In the genomic region with DNA sequence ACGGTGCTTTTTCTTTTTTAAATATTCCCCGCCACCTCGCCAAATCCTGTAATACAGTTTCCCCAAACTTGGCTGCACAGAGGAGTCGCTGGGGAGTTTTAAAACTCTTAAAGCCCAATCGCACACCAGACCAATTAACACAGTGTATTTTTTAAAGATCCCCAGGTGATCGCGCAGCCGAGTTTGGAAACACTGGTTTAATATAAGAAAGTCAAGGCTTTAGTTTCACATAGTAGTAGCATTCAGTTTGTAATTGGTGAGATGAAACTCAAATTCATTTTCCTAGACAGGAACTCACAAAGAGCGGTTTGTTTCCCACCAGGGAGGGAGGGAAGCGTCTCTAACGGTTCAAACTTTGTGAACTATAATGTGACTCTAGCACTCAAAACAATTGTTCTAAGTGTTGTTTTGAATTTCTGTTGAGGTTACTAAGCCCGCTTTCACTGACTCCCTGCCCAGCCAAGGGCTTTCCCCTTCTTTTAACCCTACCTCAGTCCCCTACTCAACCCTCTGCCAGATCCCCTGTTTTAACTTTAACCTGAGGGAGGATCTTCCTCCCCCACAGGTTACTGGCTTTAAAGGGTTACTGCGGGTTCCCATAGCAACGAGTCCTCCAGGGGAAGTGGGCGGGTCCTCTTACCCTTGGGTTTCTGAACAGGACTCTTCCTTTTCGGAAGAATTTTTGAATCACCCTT, we compare ENCODE assay signal across 8 cellular contexts. TPM values are rescaled to one million over a fixed set of nuclear protein-coding genes. Genes with fewer than 3 reads are reported as not detected.
DNase-seq lines count a peak whose midpoint lies in the region; ATAC-seq and TF ChIP-seq lines count a peak whose summit lies in the region.

No MANE protein-coding gene starts in this region.

- peaks cover 19% of the 10 kb centered on the region for H3K4me1 Mint-ChIP-seq in activated naive CD8-positive, alpha-beta T cell (ENCODE audit: low read depth)

- DNase-seq in AG08396 (ENCODE audit: low spot score) (peak; percentile 65), HT1080 (ENCODE audit: low read depth) (peak; percentile 73), NOMO-1 treated with dmso at 0.1 percent for 144 hours (lab: John Stamatoyannopoulos, UW; ENCODE audit: unreplicated experiment) (peak; percentile 20), Right ventricle myocardium superior (peak; percentile 57), omental fat pad (ENCODE audit: low spot score) (peak; percentile 29)

- H3K27me3 Mint-ChIP-seq in activated naive CD8-positive, alpha-beta T cell = peaks cover 14% of the 10 kb centered on the region

- H3K9me3 Mint-ChIP-seq in activated naive CD8-positive, alpha-beta T cell (ENCODE audit: low read depth) = no peaks in the 10 kb centered on the region

- no peak overlapping the region for H3K27ac Mint-ChIP-seq in activated naive CD8-positive, alpha-beta T cell

- peak; percentile 68 for ATAC-seq in GM18909 (IDR thresholded peaks at IDR 0.05; ENCODE audit: poor library complexity, unreplicated experiment)
- peak; percentile 38 for ATAC-seq in Right ventricle myocardium superior (ENCODE audit: poor library complexity)
- peak; percentile 24 for ATAC-seq in omental fat pad (ENCODE audit: low FRiP score)
- no peak for ATAC-seq in HG03520 (IDR thresholded peaks at IDR 0.05; ENCODE audit: unreplicated experiment)

- intact Hi-C loops in Right ventricle myocardium superior (cut with DNase I) = no loop called here

- H3K4me3 Mint-ChIP-seq in activated naive CD8-positive, alpha-beta T cell = peak overlapping the region; percentile 78

- no peaks in the 10 kb centered on the region for H3K36me3 Mint-ChIP-seq in activated naive CD8-positive, alpha-beta T cell

- TF ChIP-seq CTCF in omental fat pad (IDR thresholded peaks at IDR 0.05) = no peak

RNA-seq across cellular contexts. Expression of a gene that starts 25.7 kb away (rescaled TPM):
- 22.2 and 32.1 TPM in 2 replicates for total RNA-seq in HT1080 (2014; rRNA removed; shearing (Covaris generic))
- polyA plus RNA-seq in HT1080 (2015; cell fraction: cytosol; rRNA removed) = 30.4 and 34.6 TPM in 2 replicates
- 25.1 and 33.2 TPM in 2 replicates for polyA plus RNA-seq in HT1080 (2015; cell fraction: nucleus; rRNA removed)
- total RNA-seq in Right ventricle myocardium superior = 28.4 TPM
- total RNA-seq in omental fat pad = 10 to 100 TPM; 16.1 to 27.1 (median 19.6) TPM

Comparison
In these comparisons a context has a peak if more than half of its experiments do, and no peak if none do; other contexts are left out.
1. DNase-seq: peak in every context shown above with its lines; median percentile 73 in HT1080; 65 in AG08396; 57 in Right ventricle myocardium superior; 29 in omental fat pad; 20 in NOMO-1 treated with dmso at 0.1 percent for 144 hours.